13 cellular contexts compared by ENCODE assay signal in genomic region chr5:132237670-132238069, GRCh38. TPM values are rescaled to one million over a fixed set of nuclear protein-coding genes. Genes with fewer than 3 reads are reported as not detected.
DNase-seq lines count a peak whose midpoint lies in the region; ATAC-seq and TF ChIP-seq lines count a peak whose summit lies in the region.
"Had no signal": no experiment of that assay in that cellular context is flagged by ENCODE, and none has a peak within 500 bp of the region (broad histone marks: within the 10 kb centered on the region; RNA-seq: fewer than 3 reads in every experiment).

No MANE protein-coding gene starts in this region.

- intact Hi-C loops in CD14-positive monocyte (cut with micrococcal nuclease) (no loop called here), OCI-LY7 (cut with micrococcal nuclease; ENCODE audit: unreplicated experiment) (loop anchor here (5.0 kb wide), 1 partner anchor 45 kb away; no protein-coding TSS in a partner anchor), sciatic nerve (cut with DNase I) (loop anchor here (10.0 kb wide), 1 partner anchor 57 kb away; the partner anchor contains the start of gene SLC22A4), thyroid gland (cut with DNase I) (loop anchor here (10.0 kb wide), 1 partner anchor 267 kb away; no protein-coding TSS in a partner anchor)

- H3K27me3 ChIP-seq in thyroid gland: no peaks in the 10 kb centered on the region
- H3K27me3 ChIP-seq: MG63 had no signal

- no peak overlapping the region for H3K4me2 ChIP-seq in OCI-LY7 (ENCODE audit: low read length)
- H3K4me2 ChIP-seq: A549 had no signal

- no peaks in the 10 kb centered on the region for H3K36me3 ChIP-seq in OCI-LY7 (ENCODE audit: insufficient read depth, low read length)
- H3K36me3 ChIP-seq in thyroid gland: no peaks in the 10 kb centered on the region
- H3K36me3 ChIP-seq: MG63 had no signal

- H2AFZ ChIP-seq in OCI-LY7 (ENCODE audit: low read length): peak overlapping the region; percentile 45; the same call in 1 of the 2 replicates

- H3K4me3 ChIP-seq in OCI-LY7 (ENCODE audit: low read depth, low read length, poor library complexity, severe bottlenecking) (no peak overlapping the region), thyroid gland (replicated peaks in 1 of 3) (no peak overlapping the region)
- H3K4me3 ChIP-seq: A549, MG63 had no signal

- H3K4me1 Mint-ChIP-seq in CD14-positive monocyte: no peaks in the 10 kb centered on the region
- H3K4me1 Mint-ChIP-seq: CD4-positive, CD25-positive, alpha-beta regulatory T cell had no signal

- H3K4me1 ChIP-seq in OCI-LY7 (ENCODE audit: insufficient read depth, low read length, poor library complexity, severe bottlenecking): peaks cover 27% of the 10 kb centered on the region
- no peaks in the 10 kb centered on the region for H3K4me1 ChIP-seq in thyroid gland
- H3K4me1 ChIP-seq: A549 had no signal

- no peak for TF ChIP-seq POLR2A in thyroid gland (IDR thresholded peaks at IDR 0.05)

- TF ChIP-seq CTCF in CD14-positive monocyte (IDR thresholded peaks at IDR 0.05) (no peak), OCI-LY7 (conservative IDR thresholded peaks at IDR 0.05; ENCODE audit: low read length) (no peak), thyroid gland (IDR thresholded peaks at IDR 0.05) (no peak)

- H3K9me3 Mint-ChIP-seq in CD14-positive monocyte: peaks cover 0 to 6% (median 0%) of the 10 kb centered on the region in 7 donors

- no peaks in the 10 kb centered on the region for H3K9me2 ChIP-seq in OCI-LY7 (ENCODE audit: insufficient read depth, low read length)

- no peak overlapping the region for H3K27ac ChIP-seq in OCI-LY7 (ENCODE audit: low read depth, low read length, poor library complexity, severe bottlenecking)
- H3K27ac ChIP-seq in thyroid gland: no peak overlapping the region

- POLR2A ChIA-PET in OCI-LY7 (lab: Charles Lee): interaction anchor here (0.7 to 2.4 kb wide), 7 partner anchors 9 to 56 kb away, joined by 3 to 7 read pairs (median 3); no protein-coding TSS in a partner anchor

- H3K27ac Mint-ChIP-seq in CD14-positive monocyte: no peak overlapping the region
- H3K27ac Mint-ChIP-seq: CD4-positive, CD25-positive, alpha-beta regulatory T cell had no signal

- H3K9me3 ChIP-seq in OCI-LY7 (ENCODE audit: low read length) (peaks cover 11% of the 10 kb centered on the region; the same call in 1 of the 2 replicates), thyroid gland (no peaks in the 10 kb centered on the region)

- DNase-seq in CD14-positive monocyte (ENCODE audit: low spot score) (peak; percentile 4), OCI-LY7 (ENCODE audit: low spot score) (no peak), islet precursor cell (peak; percentile 35), sciatic nerve (ENCODE audit: low spot score) (no peak), thyroid gland (no peak), NCI-H1694 treated with DMSO at 0.1 percent for 48 hours (lab: John Stamatoyannopoulos, UW) (no peak), NCI-H1105 (lab: John Stamatoyannopoulos, UW) (no peak)
- DNase-seq: DMS79, KG1 had no signal

- no peaks in the 10 kb centered on the region for H3K36me3 Mint-ChIP-seq in CD14-positive monocyte
- H3K36me3 Mint-ChIP-seq: CD4-positive, CD25-positive, alpha-beta regulatory T cell had no signal

- peak; percentile 40 for ATAC-seq in sciatic nerve

- H3K79me2 ChIP-seq in OCI-LY7 (ENCODE audit: insufficient read depth, low read depth, low read length): no peaks in the 10 kb centered on the region

- H4K20me1 ChIP-seq in OCI-LY7 (ENCODE audit: insufficient read depth, low read length): no peaks in the 10 kb centered on the region

- CTCF ChIA-PET in OCI-LY7 (lab: Charles Lee; ENCODE audit: unreplicated experiment): interaction anchor here (1.0 to 1.5 kb wide), 6 partner anchors 8 to 57 kb away, joined by 3 to 5 read pairs (median 4); no protein-coding TSS in a partner anchor

- 92 to 96% methylated on average over 4 of the region's 4 CpGs for WGBS in thyroid gland, 2 donors

- peaks cover 0 to 6% (median 3%) of the 10 kb centered on the region in 3 donors for H3K27me3 Mint-ChIP-seq in CD14-positive monocyte (ENCODE audit: low read depth in 3 of 3)

- H3K4me3 Mint-ChIP-seq in CD14-positive monocyte: no peak overlapping the region
- H3K4me3 Mint-ChIP-seq: CD4-positive, CD25-positive, alpha-beta regulatory T cell had no signal

- no TSS peak for BruUV-seq in OCI-LY7 (replicated peaks; lab: Mats Ljungman, UMichigan)

RNA-seq across cellular contexts. Expression of gene P4HA2, which starts 10.0 kb away (rescaled TPM):
- under 1 TPM; 0.45 to 0.99 TPM for polyA plus RNA-seq in CD14-positive monocyte
- total RNA-seq in OCI-LY7 (2014; rRNA removed; shearing (Covaris generic)): 7.2 and 8.9 TPM in 2 replicates
- total RNA-seq in OCI-LY7 (2022) (0.32 and 0.33 TPM in 2 replicates), sciatic nerve (26.9 TPM), thyroid gland (10 to 100 TPM; 21.3 to 32.0 (median 29.6) TPM)
- total RNA-seq: CD4-positive, CD25-positive, alpha-beta regulatory T cell had no signal
- polyA plus RNA-seq: CD4-positive, CD25-positive, alpha-beta regulatory T cell had no signal

RNA-seq across cellular contexts. Expression of gene PDLIM4, which starts 19.8 kb away (rescaled TPM):
- not detected for polyA plus RNA-seq in CD14-positive monocyte
- not detected in 2 replicates for total RNA-seq in OCI-LY7 (2014; rRNA removed; shearing (Covaris generic))
- total RNA-seq in OCI-LY7 (2022): not detected in 2 replicates
- total RNA-seq in sciatic nerve: 50.2 TPM
- total RNA-seq in thyroid gland: 10 to 100 TPM in 2 of 4 donors, 1 to 10 TPM in 2; 6.0 to 25.4 (median 13.3) TPM
- total RNA-seq: CD4-positive, CD25-positive, alpha-beta regulatory T cell; NCI-H460 had no signal
- polyA plus RNA-seq: CD4-positive, CD25-positive, alpha-beta regulatory T cell had no signal

RNA-seq across cellular contexts. Expression of gene SLC22A4, which starts 56.5 kb away (rescaled TPM):
- polyA plus RNA-seq in CD14-positive monocyte: 10 to 100 TPM; 12.2 to 13.0 TPM
- total RNA-seq in OCI-LY7 (2014; rRNA removed; shearing (Covaris generic)): not detected in 2 replicates
- not detected in 2 replicates for total RNA-seq in OCI-LY7 (2022)
- total RNA-seq in sciatic nerve: 5.7 TPM
- total RNA-seq in thyroid gland: under 1 TPM in 2 of 4 donors, not detected in 2; 0.54 to 0.78 TPM
- total RNA-seq: CD4-positive, CD25-positive, alpha-beta regulatory T cell had no signal
- polyA plus RNA-seq: CD4-positive, CD25-positive, alpha-beta regulatory T cell had no signal

Comparison
In these comparisons a context has a peak if more than half of its experiments do, and no peak if none do; other contexts are left out.
1. DNase-seq: peak in CD14-positive monocyte (single experiment) and islet precursor cell (single experiment); none in OCI-LY7 (single experiment), sciatic nerve (single experiment), thyroid gland (0 of 2), NCI-H1694 treated with DMSO at 0.1 percent for 48 hours (single experiment) and NCI-H1105 (single experiment).
2. RNA of gene PDLIM4, which starts 19.8 kb away (total RNA-seq): 50.2 TPM in sciatic nerve (single experiment) and 6.0 to 25.4 TPM in thyroid gland; not detected in OCI-LY7; every median in the first group is over 4 times any median in the second.
3. intact Hi-C loops: an anchor here in OCI-LY7 (5.0 kb wide), sciatic nerve (10.0 kb wide) and thyroid gland (10.0 kb wide); none called in CD14-positive monocyte.